16 cellular contexts compared by ENCODE assay signal in genomic region chr1:117795190-117795589, GRCh38.
DNase-seq lines count a peak whose midpoint lies in the region; ATAC-seq and TF ChIP-seq lines count a peak whose summit lies in the region.
"Had no signal": no experiment of that assay in that cellular context is flagged by ENCODE, and none has a peak within 500 bp of the region (broad histone marks: within the 10 kb centered on the region; RNA-seq: fewer than 3 reads in every experiment).

No MANE protein-coding gene starts in this region.

- DNase-seq in AG04450 (ENCODE audit: low read depth, low spot score) (peak; percentile 73), HS-5 (ENCODE audit: low read depth) (peak; percentile 80), astrocyte of the spinal cord (ENCODE audit: low read depth, low spot score) (peak; percentile 74), iris pigment epithelial cell (ENCODE audit: low read depth) (peak; percentile 53), GM20000 (ENCODE audit: low spot score) (no peak), NCI-H2107 treated with DMSO at 0.1 percent for 48 hours (lab: John Stamatoyannopoulos, UW; ENCODE audit: unreplicated experiment) (no peak), NCI-H2227 (lab: John Stamatoyannopoulos, UW; ENCODE audit: unreplicated experiment) (no peak)
- DNase-seq: activated B cell treated with CpG ODN at 0.5 μM for 24 hours; activated T-cell treated with anti-CD3 and anti-CD28 coated beads, Interleukin-2, amount 50 U/mL, for 72 hours; cerebellar nuclear complex; H9; posterior cingulate gyrus; SHP77 had no signal

- TF ChIP-seq CTCF in AG04450 (IDR thresholded peaks at IDR 0.05; ENCODE audit: low read depth, low read length) (peak; percentile 50), astrocyte of the spinal cord (IDR thresholded peaks at IDR 0.05; ENCODE audit: low read depth, low read length) (no peak), GM20000 (IDR thresholded peaks at IDR 0.05; ENCODE audit: extremely low read depth, missing control alignments) (no peak)

- in situ Hi-C loops in astrocyte of the spinal cord (cut with HindIII; ENCODE audit: low sequenced_read_pairs): no loop called here

- POLR2A ChIA-PET in AG04450 (lab: Yijun Ruan, JAX): interaction anchor here (1.0 kb wide), 1 partner anchor 26 kb away, joined by 4 read pairs; no protein-coding TSS in a partner anchor

- no peak for ATAC-seq in HG03159 (IDR thresholded peaks at IDR 0.05; ENCODE audit: unreplicated experiment)
- ATAC-seq: activated T-cell treated with anti-CD3 and anti-CD28 coated beads, Interleukin-2, amount 50 U/mL, for 72 hours had no signal

- CTCF ChIA-PET in AG04450 (lab: Charles Lee): interaction anchor here (1.0 to 3.9 kb wide), 6 partner anchors 12 to 101 kb away, joined by 3 to 16 read pairs (median 5); no protein-coding TSS in a partner anchor

- no peak overlapping the region for H3K4me3 ChIP-seq in AG04450 (ENCODE audit: low read depth, low read length)
- no peak overlapping the region for H3K4me3 ChIP-seq in astrocyte of the spinal cord (ENCODE audit: low read depth, low read length)
- H3K4me3 ChIP-seq: suprapubic skin had no signal

- no peak overlapping the region for H3K27ac ChIP-seq in AG04450 (ENCODE audit: low read depth, low read length)
- H3K27ac ChIP-seq: KMS-11, suprapubic skin had no signal

- H3K9me3 ChIP-seq in AG04450 (ENCODE audit: control insufficient read depth, insufficient read depth, low read length): no peaks in the 10 kb centered on the region
- H3K9me3 ChIP-seq: suprapubic skin had no signal

- H3K27me3 ChIP-seq in AG04450 (ENCODE audit: control insufficient read depth, insufficient read depth, low read length): no peaks in the 10 kb centered on the region
- H3K27me3 ChIP-seq: suprapubic skin had no signal

Comparison
In these comparisons a context has a peak if more than half of its experiments do, and no peak if none do; other contexts are left out.
1. DNase-seq: peak in AG04450 (single experiment), HS-5 (single experiment), astrocyte of the spinal cord (single experiment) and iris pigment epithelial cell (single experiment); none in GM20000 (single experiment), NCI-H2107 treated with DMSO at 0.1 percent for 48 hours (single experiment) and NCI-H2227 (single experiment).